In the genomic region with DNA sequence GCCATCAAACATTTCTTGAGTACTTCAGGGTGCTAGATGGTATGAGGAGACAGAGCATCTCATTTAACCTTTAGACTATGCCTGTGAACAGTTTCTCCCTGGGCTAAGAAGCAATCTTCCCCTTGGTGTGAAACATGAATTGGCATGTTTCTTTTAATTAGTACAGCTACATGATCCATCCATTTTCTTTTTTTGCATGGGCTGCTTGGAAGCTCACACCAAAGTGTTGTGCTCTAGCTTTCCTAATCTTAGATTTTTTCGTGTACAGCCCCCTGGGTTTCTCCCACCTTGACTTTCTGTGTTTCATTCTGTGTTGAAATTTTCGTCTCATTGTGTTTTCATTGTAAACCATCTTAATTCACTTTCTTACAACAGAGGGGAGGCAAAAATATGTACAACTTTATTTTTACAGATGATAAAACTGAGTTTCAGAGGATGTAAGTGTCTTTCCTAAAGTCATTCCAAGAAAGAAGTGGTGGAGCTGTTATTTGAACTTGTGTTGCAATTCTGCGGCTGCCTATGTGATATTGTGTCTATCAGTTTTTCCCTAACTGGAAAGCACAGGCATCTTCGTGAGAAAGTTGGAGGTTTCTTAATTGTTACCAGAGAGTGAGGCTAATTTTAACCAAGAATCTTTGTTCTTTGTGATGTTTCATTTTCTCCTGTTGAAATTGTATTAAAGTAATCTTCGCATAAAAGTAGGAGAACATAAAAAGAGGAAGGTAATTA, we compare ENCODE assay signal across 1 cellular context.
A peak's percentile ranks its signal among the peaks of the same experiment; 100 is the strongest.
TF ChIP-seq lines count a peak whose summit lies in the region.

No MANE protein-coding gene starts in this region.

TF ChIP-seq in GM12878, 131 proteins besides CTCF, POLR2A, EP300 and RAD21 (continued from another document):
- TF ChIP-seq, protein P1, sequence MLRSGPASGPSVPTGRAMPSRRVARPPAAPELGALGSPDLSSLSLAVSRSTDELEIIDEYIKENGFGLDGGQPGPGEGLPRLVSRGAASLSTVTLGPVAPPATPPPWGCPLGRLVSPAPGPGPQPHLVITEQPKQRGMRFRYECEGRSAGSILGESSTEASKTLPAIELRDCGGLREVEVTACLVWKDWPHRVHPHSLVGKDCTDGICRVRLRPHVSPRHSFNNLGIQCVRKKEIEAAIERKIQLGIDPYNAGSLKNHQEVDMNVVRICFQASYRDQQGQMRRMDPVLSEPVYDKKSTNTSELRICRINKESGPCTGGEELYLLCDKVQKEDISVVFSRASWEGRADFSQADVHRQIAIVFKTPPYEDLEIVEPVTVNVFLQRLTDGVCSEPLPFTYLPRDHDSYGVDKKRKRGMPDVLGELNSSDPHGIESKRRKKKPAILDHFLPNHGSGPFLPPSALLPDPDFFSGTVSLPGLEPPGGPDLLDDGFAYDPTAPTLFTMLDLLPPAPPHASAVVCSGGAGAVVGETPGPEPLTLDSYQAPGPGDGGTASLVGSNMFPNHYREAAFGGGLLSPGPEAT (IDR thresholded peaks at IDR 0.05; ENCODE audit: low read depth): 0 out of 2 replicates have a peak, but pooled peaks have one; percentile 30
- TF ChIP-seq WRNIP1 (IDR thresholded peaks at IDR 0.05; ENCODE audit: borderline replicate concordance, low read depth, low read length) (no peak), IKZF1 (conservative IDR thresholded peaks at IDR 0.05) (peak; percentile 41; the same call in 1 of the 2 replicates), YY1 (IDR thresholded peaks at IDR 0.05; ENCODE audit: low read depth, low read length) (no peak), DPF2 (IDR thresholded peaks at IDR 0.05) (0 out of 2 replicates have a peak, but pooled peaks have one; percentile 14), ZNF24 (IDR thresholded peaks at IDR 0.05) (0 out of 2 replicates have a peak, but pooled peaks have one; percentile 18), ZNF622 (IDR thresholded peaks at IDR 0.05) (no peak)
